In the genomic region with DNA sequence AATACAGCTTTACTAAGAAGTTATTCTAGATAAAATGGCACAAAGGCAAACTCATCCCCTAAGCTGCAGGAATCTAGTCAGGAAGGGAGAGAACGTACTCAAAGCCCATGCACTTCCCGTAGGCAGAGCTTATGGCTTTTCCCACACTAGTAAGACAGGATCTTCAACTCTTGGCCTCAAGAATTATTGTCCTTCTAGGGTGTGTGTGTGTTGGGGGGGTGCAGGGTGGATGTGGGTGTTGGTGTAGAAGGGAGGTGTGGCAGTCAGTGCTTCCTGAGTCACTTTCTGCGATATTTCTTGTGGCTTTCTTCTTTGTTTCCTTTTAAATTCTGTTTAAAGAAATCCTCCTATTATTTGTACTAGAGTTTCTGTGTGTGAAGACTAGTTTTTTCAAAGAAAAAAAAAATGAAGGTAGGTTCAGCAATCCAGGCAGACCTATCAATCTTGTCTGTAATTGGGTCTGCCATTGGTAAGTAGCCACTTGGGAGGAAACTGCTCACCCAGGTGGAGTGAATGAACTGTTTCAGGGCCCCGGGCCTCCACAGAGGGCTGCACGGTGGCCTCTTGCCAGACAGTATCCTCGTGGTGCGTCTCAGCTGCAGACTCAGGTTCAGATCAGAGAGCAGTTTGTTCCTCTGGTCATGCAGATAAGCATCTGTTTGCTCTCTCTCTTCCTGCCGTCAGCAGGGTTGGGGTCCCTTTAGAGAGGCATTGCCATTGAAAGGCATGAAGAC, we compare ENCODE assay signal across 18 cellular contexts.
A peak's percentile ranks its signal among the peaks of the same experiment; 100 is the strongest.
DNase-seq lines count a peak whose midpoint lies in the region; ATAC-seq and TF ChIP-seq lines count a peak whose summit lies in the region.
"Had no signal": no experiment of that assay in that cellular context is flagged by ENCODE, and none has a peak within 500 bp of the region (broad histone marks: within the 10 kb centered on the region; RNA-seq: fewer than 3 reads in every experiment).

No MANE protein-coding gene starts in this region.

- no peak overlapping the region for H3K27ac ChIP-seq in heart left ventricle
- H3K27ac ChIP-seq in left ventricle myocardium inferior (replicated peaks), result no peak overlapping the region
- H3K27ac ChIP-seq in VCaP, result peak overlapping the region; percentile 63
- peak overlapping the region in 1 of 2 donors; percentile 38 for H3K27ac ChIP-seq in left lung
- no peak overlapping the region for H3K27ac ChIP-seq in upper lobe of right lung
- H3K27ac ChIP-seq in aorta (ENCODE audit: low read depth in 1 of 2, low read length in 2 of 2), result no peak overlapping the region
- H3K27ac ChIP-seq: cardiac muscle cell, GM23248 had no signal

- H3K27me3 ChIP-seq in heart left ventricle (no peaks in the 10 kb centered on the region), left ventricle myocardium inferior (ENCODE audit: low read depth) (no peaks in the 10 kb centered on the region), left lung (no peaks in the 10 kb centered on the region), upper lobe of right lung (no peaks in the 10 kb centered on the region), aorta (ENCODE audit: control insufficient read depth in 1 of 2, insufficient read depth in 2 of 2, low read length in 1 of 2) (no peaks in the 10 kb centered on the region)
- H3K27me3 ChIP-seq: tibial nerve had no signal

- TF ChIP-seq POLR2A in heart left ventricle (IDR thresholded peaks at IDR 0.05), result no peak

- H3K36me3 ChIP-seq in heart left ventricle, result no peaks in the 10 kb centered on the region
- H3K36me3 ChIP-seq in left ventricle myocardium inferior, result no peaks in the 10 kb centered on the region
- H3K36me3 ChIP-seq in left lung, result no peaks in the 10 kb centered on the region
- no peaks in the 10 kb centered on the region for H3K36me3 ChIP-seq in upper lobe of right lung
- H3K36me3 ChIP-seq in aorta (ENCODE audit: control insufficient read depth in 1 of 2, insufficient read depth in 2 of 2, low read length in 1 of 2), result no peaks in the 10 kb centered on the region
- H3K36me3 ChIP-seq: cardiac muscle cell, tibial nerve had no signal

- peaks cover 0 to 8% (median 0%) of the 10 kb centered on the region in 12 donors for H3K4me1 ChIP-seq in heart left ventricle
- H3K4me1 ChIP-seq in left ventricle myocardium inferior, result no peaks in the 10 kb centered on the region
- H3K4me1 ChIP-seq in left lung, result peaks cover 0 to 1% of the 10 kb centered on the region in 2 donors
- H3K4me1 ChIP-seq in upper lobe of right lung, result no peaks in the 10 kb centered on the region
- peaks cover 2 to 6% of the 10 kb centered on the region in 2 donors for H3K4me1 ChIP-seq in aorta (ENCODE audit: control insufficient read depth in 1 of 2, insufficient read depth in 2 of 2, low read length in 2 of 2)
- H3K4me1 ChIP-seq: tibial nerve had no signal

- intact Hi-C loops in heart left ventricle (cut with DNase I), result loop anchor here in 2 of 10 donors (10.0 kb wide), 2 partner anchors 128 to 138 kb away; a partner anchor contains a TSS
- intact Hi-C loops in left ventricle myocardium inferior (cut with micrococcal nuclease), result no loop called here
- intact Hi-C loops in left lung (cut with DNase I), result loop anchor here in 1 of 2 donors (10.0 kb wide), 1 partner anchor 128 kb away; a partner anchor contains a TSS
- intact Hi-C loops in upper lobe of right lung (cut with DNase I), result loop anchor here (10.0 kb wide), 1 partner anchor 128 kb away; a partner anchor contains a TSS
- intact Hi-C loops in aorta (cut with DNase I), result no loop called here

- WGBS in heart left ventricle, 4 donors, result 42 to 68% (median 55%) methylated on average over 8 of the region's 8 CpGs
- WGBS in aorta, 2 donors, result 67 to 76% methylated on average over 8 of the region's 8 CpGs

- ATAC-seq in heart left ventricle (peak in 3 of 4 donors; percentile 42 to 64 (median 52)), left lung (peak; percentile 71), upper lobe of right lung (peak; percentile 75), HG02973 (IDR thresholded peaks at IDR 0.05; ENCODE audit: unreplicated experiment) (no peak), aorta (ENCODE audit: low FRiP score) (no peak), HG03520 (IDR thresholded peaks at IDR 0.05; ENCODE audit: unreplicated experiment) (no peak)
- ATAC-seq: effector memory CD8-positive, alpha-beta T cell; Panc1; stimulated activated effector memory CD8-positive, alpha-beta T cell treated with anti-CD3 and anti-CD28 coated beads, Interleukin-12 subunit alpha, Interleukin-12 subunit beta, amount 100 ng/mL, for 72 hours had no signal

- no peak overlapping the region for H3K4me3 ChIP-seq in heart left ventricle
- no peak overlapping the region for H3K4me3 ChIP-seq in left ventricle myocardium inferior
- no peak overlapping the region for H3K4me3 ChIP-seq in left lung
- H3K4me3 ChIP-seq in upper lobe of right lung, result no peak overlapping the region
- H3K4me3 ChIP-seq in aorta (ENCODE audit: low read length in 2 of 2), result no peak overlapping the region
- H3K4me3 ChIP-seq: cardiac muscle cell, GM23248, tibial nerve had no signal

- no peak for TF ChIP-seq CTCF in heart left ventricle (IDR thresholded peaks at IDR 0.05)
- no peak for TF ChIP-seq CTCF in left ventricle myocardium inferior (IDR thresholded peaks at IDR 0.05; ENCODE audit: borderline replicate concordance)
- TF ChIP-seq CTCF in VCaP (conservative IDR thresholded peaks at IDR 0.05), result no peak
- no peak for TF ChIP-seq CTCF in left lung (IDR thresholded peaks at IDR 0.05)
- no peak for TF ChIP-seq CTCF in upper lobe of right lung (IDR thresholded peaks at IDR 0.05)

- DNase-seq in heart left ventricle (no peak), left ventricle myocardium inferior (no peak), left lung (peak in 1 of 2 donors; percentile 24), upper lobe of right lung (no peak), aorta (no peak)
- DNase-seq: activated CD4-positive, alpha-beta T cell treated with anti-CD3 and anti-CD28 coated beads for 4 hours; CD4-positive, alpha-beta memory T cell; effector memory CD8-positive, alpha-beta T cell; EL; GM23248; NCI-H69 had no signal

- no peaks in the 10 kb centered on the region for H3K9me3 ChIP-seq in heart left ventricle
- no peaks in the 10 kb centered on the region for H3K9me3 ChIP-seq in left ventricle myocardium inferior (replicated peaks)
- no peaks in the 10 kb centered on the region for H3K9me3 ChIP-seq in left lung
- H3K9me3 ChIP-seq in upper lobe of right lung, result no peaks in the 10 kb centered on the region
- H3K9me3 ChIP-seq in aorta (ENCODE audit: control insufficient read depth, low read length), result no peaks in the 10 kb centered on the region
- H3K9me3 ChIP-seq: tibial nerve had no signal

Comparison
In these comparisons a context has a peak if more than half of its experiments do, and no peak if none do; other contexts are left out.
1. ATAC-seq: peak in heart left ventricle (3 of 4), left lung (single experiment) and upper lobe of right lung (single experiment); none in HG02973 (single experiment), aorta (single experiment) and HG03520 (single experiment).